8 cellular contexts compared by ENCODE assay signal in the genomic region with DNA sequence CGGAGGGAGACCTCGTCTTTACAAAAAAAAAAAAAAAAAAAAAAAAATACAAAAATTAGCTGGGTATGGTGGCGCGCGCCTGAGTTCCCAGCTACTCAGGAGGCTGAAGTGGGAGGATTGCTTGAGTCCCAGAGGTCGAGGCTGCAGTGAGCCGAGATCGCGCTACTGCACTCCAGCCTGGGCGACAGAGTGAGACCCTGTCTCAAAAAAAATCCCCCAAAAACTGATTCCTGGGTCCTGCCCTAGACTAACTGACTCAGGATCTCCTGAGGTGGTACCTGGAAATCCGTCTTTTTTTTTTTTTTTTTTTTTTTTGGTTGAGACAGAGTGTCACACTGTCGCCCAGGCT. TPM values are rescaled to one million over a fixed set of nuclear protein-coding genes. Genes with fewer than 3 reads are reported as not detected.
A peak's percentile ranks its signal among the peaks of the same experiment; 100 is the strongest.
DNase-seq lines count a peak whose midpoint lies in the region; ATAC-seq and TF ChIP-seq lines count a peak whose summit lies in the region.
"Not testable (repeated sequence)": the region's sequence is repeated elsewhere in the genome, so short reads cannot be mapped to it uniquely, and the experiment has no call there.

No MANE protein-coding gene starts in this region.

- not testable (repeated sequence) for H3K4ac ChIP-seq in trophoblast cell (ENCODE audit: low read depth, low read length)

- H3K79me1 ChIP-seq in trophoblast cell (ENCODE audit: low read length), result not testable (repeated sequence)

- not testable (repeated sequence) for H2BK120ac ChIP-seq in trophoblast cell (ENCODE audit: insufficient read depth, low read length, poor library complexity)

- TF ChIP-seq CTCF in Calu3 (IDR thresholded peaks at IDR 0.05; ENCODE audit: unreplicated experiment); activated B cell treated with CpG ODN at 0.5 μM for 24 hours (IDR thresholded peaks at IDR 0.05); MCF 10A (IDR thresholded peaks at IDR 0.05; ENCODE audit: unreplicated experiment); fibroblast of the aortic adventitia (IDR thresholded peaks at IDR 0.05; ENCODE audit: insufficient read depth, low read length); lower leg skin (IDR thresholded peaks at IDR 0.05); tibial artery (IDR thresholded peaks at IDR 0.05): not testable (repeated sequence)

- H3K36me3 ChIP-seq in Karpas-422 (ENCODE audit: insufficient read depth, low read length); trophoblast cell (ENCODE audit: control insufficient read depth in 1 of 2, insufficient read depth in 2 of 2, low read length in 2 of 2): not testable (repeated sequence)
- H3K36me3 ChIP-seq in tibial artery, result peaks cover 0 to 13% (median 0%) of the 10 kb centered on the region in 3 donors

- DNase-seq in Calu3; Karpas-422; activated B cell treated with CpG ODN at 0.5 μM for 24 hours; MCF 10A (ENCODE audit: unreplicated experiment); fibroblast of the aortic adventitia (ENCODE audit: low read depth); lower leg skin (ENCODE audit: low spot score in 2 of 2); tibial artery: not testable (repeated sequence)
- peak in 1 of 2 donors; percentile 4 for DNase-seq in trophoblast cell

- POLR2A ChIA-PET in activated B cell treated with CpG ODN at 0.5 μM for 24 hours (lab: Charles Lee) (interaction anchor here (0.6 to 2.1 kb wide), 30 partner anchors 8 to 600 kb away, joined by 3 to 29 read pairs (median 6); a partner anchor contains a TSS), MCF 10A (lab: Yijun Ruan, JAX) (interaction anchor here (0.6 to 2.1 kb wide), 18 partner anchors 8 to 364 kb away, joined by 3 to 17 read pairs (median 4); a partner anchor contains a TSS)

- ATAC-seq in activated B cell treated with CpG ODN at 0.5 μM for 24 hours (ENCODE audit: low read depth), result peak; percentile 27

- TF ChIP-seq POLR2A in lower leg skin (IDR thresholded peaks at IDR 0.05), result not testable (repeated sequence)

- not testable (repeated sequence) for BruUV-seq in Calu3 (replicated peaks; lab: Mats Ljungman, UMichigan); MCF 10A (replicated peaks; lab: Mats Ljungman, UMichigan)

- H3K9ac ChIP-seq in Karpas-422 (ENCODE audit: low read length), result peak overlapping the region; percentile 84
- H3K9ac ChIP-seq in trophoblast cell (ENCODE audit: low read length), result not testable (repeated sequence)

- not testable (repeated sequence) for H3K27me3 Mint-ChIP-seq in Calu3 (ENCODE audit: unreplicated experiment); activated B cell treated with CpG ODN at 0.5 μM for 24 hours; MCF 10A (ENCODE audit: insufficient read depth, unreplicated experiment)

- peak overlapping the region; percentile 82 for H3K4me3 Mint-ChIP-seq in Calu3 (ENCODE audit: low read depth, unreplicated experiment)
- H3K4me3 Mint-ChIP-seq in activated B cell treated with CpG ODN at 0.5 μM for 24 hours, result peak overlapping the region; percentile 89
- H3K4me3 Mint-ChIP-seq in MCF 10A (ENCODE audit: unreplicated experiment), result peak overlapping the region; percentile 78

- H3K27ac Mint-ChIP-seq in Calu3 (ENCODE audit: unreplicated experiment); MCF 10A (ENCODE audit: low read depth, unreplicated experiment): not testable (repeated sequence)
- H3K27ac Mint-ChIP-seq in activated B cell treated with CpG ODN at 0.5 μM for 24 hours, result peak overlapping the region; percentile 94

- 51 to 65% methylated on average over 12 of the region's 12 CpGs for WGBS in lower leg skin, 2 donors
- no CpG with 5 or more reads among the region's 12 CpGs for WGBS in trophoblast cell (ENCODE audit: extremely low coverage, insufficient coverage, insufficient read length)

- H2AFZ ChIP-seq in Karpas-422 (ENCODE audit: low read length), result not testable (repeated sequence)
- peak overlapping the region; percentile 89 for H2AFZ ChIP-seq in trophoblast cell (ENCODE audit: insufficient read depth, low read length, poor library complexity)

- peak overlapping the region; percentile 84 for H3K4me3 ChIP-seq in Karpas-422 (ENCODE audit: low read length)
- H3K4me3 ChIP-seq in fibroblast of the aortic adventitia (ENCODE audit: low read depth, low read length), result peak overlapping the region; percentile 81
- H3K4me3 ChIP-seq in lower leg skin (ENCODE audit: low read depth, poor library complexity, severe bottlenecking), result peak overlapping the region; percentile 67
- H3K4me3 ChIP-seq in trophoblast cell (ENCODE audit: low read depth, low read length), result not testable (repeated sequence)
- peak overlapping the region; percentile 63 to 79 for H3K4me3 ChIP-seq in tibial artery

- H3K14ac ChIP-seq in trophoblast cell (ENCODE audit: low read length), result peak overlapping the region; percentile 62

- H2AK5ac ChIP-seq in trophoblast cell (ENCODE audit: low read length), result not testable (repeated sequence)

- H4K91ac ChIP-seq in trophoblast cell (ENCODE audit: low read depth, low read length), result peak overlapping the region; percentile 45

- CTCF ChIA-PET in Calu3 (lab: Charles Lee), result interaction anchor here (0.5 to 1.4 kb wide), 7 partner anchors 11 to 251 kb away, joined by 3 to 13 read pairs (median 3); a partner anchor contains a TSS
- CTCF ChIA-PET in activated B cell treated with CpG ODN at 0.5 μM for 24 hours (lab: Charles Lee), result interaction anchor here (1.8 to 3.1 kb wide), 2 partner anchors 12 to 84 kb away, joined by 7 to 23 read pairs; no protein-coding TSS in a partner anchor
- CTCF ChIA-PET in MCF 10A (lab: Yijun Ruan, JAX), result interaction anchor here (0.6 to 3.5 kb wide), 9 partner anchors 9 to 407 kb away, joined by 3 to 24 read pairs (median 4); a partner anchor contains a TSS

- H3K18ac ChIP-seq in trophoblast cell (ENCODE audit: low read length), result not testable (repeated sequence)

- not testable (repeated sequence) for H2BK12ac ChIP-seq in trophoblast cell (ENCODE audit: low read length)

- not testable (repeated sequence) for H3K27me3 ChIP-seq in Karpas-422 (ENCODE audit: low read length); trophoblast cell (ENCODE audit: insufficient read depth, low read length); tibial artery

- H3K9me2 ChIP-seq in Karpas-422 (replicated peaks; ENCODE audit: insufficient read depth, low read length), result not testable (repeated sequence)

- H4K8ac ChIP-seq in trophoblast cell (ENCODE audit: low read depth, low read length), result peak overlapping the region; percentile 90

- H3K4me1 ChIP-seq in Karpas-422 (ENCODE audit: low read length), result peaks cover 26% of the 10 kb centered on the region
- not testable (repeated sequence) for H3K4me1 ChIP-seq in trophoblast cell (ENCODE audit: control insufficient read depth in 1 of 2, insufficient read depth in 2 of 2, low read length in 2 of 2)
- H3K4me1 ChIP-seq in tibial artery, result peaks cover 0 to 16% (median 7%) of the 10 kb centered on the region in 4 donors

- not testable (repeated sequence) for H3K79me2 ChIP-seq in Karpas-422 (ENCODE audit: low read length); trophoblast cell (ENCODE audit: control insufficient read depth, insufficient read depth, low read length, poor library complexity)

- intact Hi-C loops in Calu3 (cut with micrococcal nuclease; ENCODE audit: unreplicated experiment); MCF 10A (cut with micrococcal nuclease); lower leg skin (cut with DNase I; ENCODE audit: low total_unique reads): not testable (repeated sequence)
- intact Hi-C loops in activated B cell treated with CpG ODN at 0.5 μM for 24 hours (cut with micrococcal nuclease), result loop anchor here (1.0 to 5.0 kb wide), 2 partner anchors 30 to 34 kb away; a partner anchor contains a TSS
- intact Hi-C loops in tibial artery (cut with DNase I; ENCODE audit: low total_unique reads), result loop anchor here (10.0 kb wide), 1 partner anchor 271 kb away; no protein-coding TSS in a partner anchor

- H3K9me3 ChIP-seq in Karpas-422 (ENCODE audit: low read length); trophoblast cell (ENCODE audit: insufficient read depth, low read depth, low read length); tibial artery: not testable (repeated sequence)

- not testable (repeated sequence) for H3K4me1 Mint-ChIP-seq in Calu3 (ENCODE audit: low read depth, unreplicated experiment); MCF 10A (ENCODE audit: insufficient read depth, unreplicated experiment)
- peaks cover 64% of the 10 kb centered on the region for H3K4me1 Mint-ChIP-seq in activated B cell treated with CpG ODN at 0.5 μM for 24 hours

- not testable (repeated sequence) for H2BK5ac ChIP-seq in trophoblast cell (ENCODE audit: low read depth, low read length, poor library complexity)

- not testable (repeated sequence) for H3K9me3 Mint-ChIP-seq in Calu3 (ENCODE audit: low read depth, unreplicated experiment); activated B cell treated with CpG ODN at 0.5 μM for 24 hours; MCF 10A (ENCODE audit: unreplicated experiment)

- peaks cover 11% of the 10 kb centered on the region for H3K36me3 Mint-ChIP-seq in Calu3 (ENCODE audit: insufficient read depth, unreplicated experiment)
- H3K36me3 Mint-ChIP-seq in activated B cell treated with CpG ODN at 0.5 μM for 24 hours (ENCODE audit: low read depth), result not testable (repeated sequence)
- peaks cover 15% of the 10 kb centered on the region for H3K36me3 Mint-ChIP-seq in MCF 10A (ENCODE audit: insufficient read depth, unreplicated experiment)

- H3K23ac ChIP-seq in trophoblast cell (ENCODE audit: low read length), result not testable (repeated sequence)

- H4K20me1 ChIP-seq in Karpas-422 (ENCODE audit: insufficient read depth, low read depth, low read length), result not testable (repeated sequence)

- H3K27ac ChIP-seq in Karpas-422 (ENCODE audit: low read length); trophoblast cell (ENCODE audit: low read depth, low read length): not testable (repeated sequence)
- peak overlapping the region; percentile 76 to 78 for H3K27ac ChIP-seq in tibial artery

- peak overlapping the region; percentile 31 for H4K12ac ChIP-seq in trophoblast cell (ENCODE audit: low read depth, low read length)

- H3K4me2 ChIP-seq in Karpas-422 (ENCODE audit: low read depth, low read length, poor library complexity, severe bottlenecking), result peak overlapping the region; percentile 89
- H3K4me2 ChIP-seq in trophoblast cell (ENCODE audit: low read length), result peak overlapping the region; percentile 77

RNA-seq across cellular contexts. Expression of a gene that starts 0.5 kb away (rescaled TPM):
- total RNA-seq in Calu3 (2022) (41.0 and 41.8 TPM in 2 replicates), activated B cell treated with CpG ODN at 0.5 μM for 24 hours (22.4 and 29.5 TPM in 2 replicates), MCF 10A (2022) (36.5 and 38.9 TPM in 2 replicates), fibroblast of the aortic adventitia (ENCODE audit: low replicate concordance) (46.3 and 80.4 TPM in 2 replicates), lower leg skin (10 to 100 TPM; 18.6 to 44.8 (median 24.7) TPM)
- total RNA-seq in Karpas-422 (2014; rRNA removed; shearing (Covaris generic); ENCODE audit: low replicate concordance), result 31.0 and 31.3 TPM in 2 replicates
- 17.6 and 19.3 TPM in 2 replicates for polyA plus RNA-seq in trophoblast cell (2013)

RNA-seq across cellular contexts. Expression of a gene that starts 30.3 kb away (rescaled TPM):
- 26.0 and 27.8 TPM in 2 replicates for total RNA-seq in Calu3 (2022)
- total RNA-seq in Karpas-422 (2014; rRNA removed; shearing (Covaris generic); ENCODE audit: low replicate concordance), result 16.1 and 27.4 TPM in 2 replicates
- total RNA-seq in activated B cell treated with CpG ODN at 0.5 μM for 24 hours, result 34.5 and 40.8 TPM in 2 replicates
- 32.0 and 36.5 TPM in 2 replicates for total RNA-seq in MCF 10A (2022)
- 6.1 and 11.9 TPM in 2 replicates for total RNA-seq in fibroblast of the aortic adventitia (ENCODE audit: low replicate concordance)
- 10 to 100 TPM; 19.6 to 29.8 (median 26.0) TPM for total RNA-seq in lower leg skin
- polyA plus RNA-seq in trophoblast cell (2013), result 9.9 and 10.1 TPM in 2 replicates
